16 cellular contexts compared by ENCODE assay signal in genomic region chr11:43907028-43907966, GRCh38. TPM values are rescaled to one million over a fixed set of nuclear protein-coding genes. Genes with fewer than 3 reads are reported as not detected.
DNase-seq lines count a peak whose midpoint lies in the region; ATAC-seq, FAIRE-seq and TF ChIP-seq lines count a peak whose summit lies in the region.
"Had no signal": no experiment of that assay in that cellular context is flagged by ENCODE, and none has a peak within 500 bp of the region (broad histone marks: within the 10 kb centered on the region; RNA-seq: fewer than 3 reads in every experiment).

No MANE protein-coding gene starts in this region.

- H2AFZ ChIP-seq in MM.1S (ENCODE audit: low read length) (no peak overlapping the region), hepatocyte (no peak overlapping the region)

- TF ChIP-seq POLR2A in GM12892 (IDR thresholded peaks at IDR 0.05; ENCODE audit: low read depth, low read length), result no peak

- peaks cover 41% of the 10 kb centered on the region for H3K79me2 ChIP-seq in MM.1S (ENCODE audit: low read length)
- H3K79me2 ChIP-seq in hepatocyte, result peaks cover 3% of the 10 kb centered on the region

- peaks cover 20% of the 10 kb centered on the region for H3F3A ChIP-seq in MM.1S (ENCODE audit: insufficient read depth, low read length)

- H3K9me3 ChIP-seq in MM.1S (replicated peaks; ENCODE audit: insufficient read depth, low read length), result no peaks in the 10 kb centered on the region
- H3K9me3 ChIP-seq in hepatocyte (ENCODE audit: low read depth), result no peaks in the 10 kb centered on the region
- H3K9me3 ChIP-seq: vagina had no signal

- peak overlapping the region; percentile 15 for H3K4me3 ChIP-seq in MM.1S (ENCODE audit: low read length)
- H3K4me3 ChIP-seq in hepatocyte, result no peak overlapping the region
- H3K4me3 ChIP-seq: vagina had no signal

- peak; percentile 86 for FAIRE-seq in GM12892 (lab: Jason Lieb, UNC)

- peak; percentile 68 for ATAC-seq in GM19463 (IDR thresholded peaks at IDR 0.05; ENCODE audit: unreplicated experiment)
- ATAC-seq in esophagus mucosa, result peak; percentile 81
- ATAC-seq in HG03025 (IDR thresholded peaks at IDR 0.05; ENCODE audit: low FRiP score, unreplicated experiment), result no peak
- ATAC-seq: naive thymus-derived CD4-positive, alpha-beta T cell had no signal

- peak overlapping the region; percentile 70 for H3K4me2 ChIP-seq in MM.1S (ENCODE audit: low read depth, low read length)
- H3K4me2 ChIP-seq in hepatocyte, result no peak overlapping the region

- peak overlapping the region; percentile 12; the same call in 1 of the 2 replicates for H3K9ac ChIP-seq in MM.1S (ENCODE audit: low read length)

- H3K36me3 ChIP-seq in MM.1S (replicated peaks; ENCODE audit: insufficient read depth, low read length) (no peaks in the 10 kb centered on the region), hepatocyte (replicated peaks; ENCODE audit: insufficient read depth, low read depth) (no peaks in the 10 kb centered on the region)

- TF ChIP-seq CTCF in MM.1S (IDR thresholded peaks at IDR 0.05; ENCODE audit: low read length), result no peak
- no peak for TF ChIP-seq CTCF in hepatocyte (IDR thresholded peaks at IDR 0.05; ENCODE audit: poor library complexity)

- DNase-seq in GM12892 (ENCODE audit: insufficient read length) (no peak), MM.1S (peak; percentile 48), hepatocyte (ENCODE audit: low spot score) (no peak), GM03348 (ENCODE audit: low spot score) (no peak)
- DNase-seq in NK-92 treated with Interleukin-12 subunit alpha and Interleukin-12 subunit beta, amount 100 ng/mL, for 24 hours (lab: John Stamatoyannopoulos, UW), result no peak
- DNase-seq: central memory CD4-positive, alpha-beta T cell; DMS79 treated with DMSO at 0.1 percent for 48 hours; H9; hippocampal formation; MV-4-11; naive thymus-derived CD4-positive, alpha-beta T cell; stimulated activated CD4-positive, alpha-beta T cell treated with anti-CD3 and anti-CD28 coated beads, Interleukin-2, amount 100 ng/mL, for 48 hours had no signal

- H4K20me1 ChIP-seq in MM.1S (ENCODE audit: insufficient read depth, low read length), result no peaks in the 10 kb centered on the region
- H4K20me1 ChIP-seq in hepatocyte (ENCODE audit: insufficient read depth, poor library complexity, severe bottlenecking), result no peaks in the 10 kb centered on the region

- WGBS in hepatocyte (ENCODE audit: low lambda C conversion rate, missing lambda C conversion rate), result 88% methylated on average over 4 of the region's 4 CpGs

- no peaks in the 10 kb centered on the region for H3K27me3 ChIP-seq in MM.1S (replicated peaks; ENCODE audit: insufficient read depth, low read length)
- H3K27me3 ChIP-seq in hepatocyte, result no peaks in the 10 kb centered on the region
- H3K27me3 ChIP-seq: vagina had no signal

- H3K4me1 ChIP-seq in MM.1S (ENCODE audit: low read length) (peaks cover 43% of the 10 kb centered on the region), hepatocyte (ENCODE audit: insufficient read depth) (peaks cover 7% of the 10 kb centered on the region)

- H3K9me2 ChIP-seq in MM.1S (replicated peaks; ENCODE audit: insufficient read depth, low read length), result no peaks in the 10 kb centered on the region
- no peaks in the 10 kb centered on the region for H3K9me2 ChIP-seq in hepatocyte (replicated peaks; ENCODE audit: insufficient read depth)

- H3K27ac ChIP-seq in MM.1S (ENCODE audit: low read length) (peak overlapping the region; percentile 75), hepatocyte (no peak overlapping the region)

RNA-seq across cellular contexts. Expression of gene ALKBH3, which starts 26.7 kb away (rescaled TPM):
- 36.3 TPM for polyA plus RNA-seq in GM12892 (2012; ENCODE audit: missing spikeins)
- total RNA-seq in esophagus mucosa (31.9 TPM), hepatocyte (22.0 and 27.2 TPM in 2 replicates)
- polyA plus RNA-seq in hepatocyte, result 18.2 and 23.8 TPM in 2 replicates

RNA-seq across cellular contexts. Expression of gene C11orf96, which starts 35.1 kb away (rescaled TPM):
- not detected for polyA plus RNA-seq in GM12892 (2012; ENCODE audit: missing spikeins)
- 2.7 TPM for total RNA-seq in esophagus mucosa
- total RNA-seq in hepatocyte, result 23.2 and 30.7 TPM in 2 replicates
- polyA plus RNA-seq in hepatocyte, result 9.3 and 13.3 TPM in 2 replicates
- polyA plus RNA-seq: naive thymus-derived CD4-positive, alpha-beta T cell had no signal
